Comparison of ENCODE assay signal across 8 cellular contexts in genomic region chr17:42387663-42388380, GRCh38. TPM values are rescaled to one million over a fixed set of nuclear protein-coding genes. Genes with fewer than 3 reads are reported as not detected.
DNase-seq lines count a peak whose midpoint lies in the region; ATAC-seq, FAIRE-seq and TF ChIP-seq lines count a peak whose summit lies in the region.

No MANE protein-coding gene starts in this region.

- in situ Hi-C loops in K562 (cut with MboI), result no loop called here

- H3K4me3 ChIP-seq in K562 (peak overlapping the region; percentile 91), spleen (peak overlapping the region; percentile 70 to 91 (median 84))

- H3K79me2 ChIP-seq in K562 (ENCODE audit: control insufficient read depth, insufficient read depth, low read length), result peaks cover 46% of the 10 kb centered on the region

- BruUV-seq in K562 (replicated peaks; lab: Mats Ljungman, UMichigan), result no TSS peak

- no peak for TF ChIP-seq RAD21 in K562 (CRISPR knock-in tag; conservative IDR thresholded peaks at IDR 0.05 in 1 of 2, IDR thresholded peaks at IDR 0.05 in 1 of 2)

- H3K27me3 ChIP-seq in K562 (ENCODE audit: control insufficient read depth in 2 of 2, insufficient read depth in 2 of 2, low read length in 2 of 2) (no peaks in the 10 kb centered on the region), spleen (replicated peaks in 1 of 7) (no peaks in the 10 kb centered on the region)

- H3K9me1 ChIP-seq in K562 (ENCODE audit: control insufficient read depth, insufficient read depth, low read length), result no peaks in the 10 kb centered on the region

- CTCF ChIA-PET in RWPE1 (lab: Yijun Ruan, JAX), result interaction anchor here (0.6 kb wide), 1 partner anchor 59 kb away, joined by 9 read pairs; no protein-coding TSS in a partner anchor
- CTCF ChIA-PET in K562 (lab: Yijun Ruan, JAX; ENCODE audit: low intra/inter-chr PET ratio), result no interaction called here

- POLR2A ChIA-PET in RWPE1 (lab: Yijun Ruan, JAX; ENCODE audit: low non-redundant PET), result interaction anchor here (1.1 kb wide), 1 partner anchor 35 kb away, joined by 11 read pairs; the partner anchor contains the start of gene CAVIN1
- POLR2A ChIA-PET in K562 (lab: Yijun Ruan, JAX), result interaction anchor here (0.6 to 2.0 kb wide), 12 partner anchors 9 to 1993 kb away, joined by 3 to 9 read pairs (median 4); partner anchors contain the start of gene STAT5B

- H3K9me3 ChIP-seq in K562 (replicated peaks; ENCODE audit: control insufficient read depth, insufficient read depth, low read depth, low read length) (no peaks in the 10 kb centered on the region), spleen (no peaks in the 10 kb centered on the region)

- no peak for FAIRE-seq in K562 (lab: Jason Lieb, UNC)

- WGBS in K562 (ENCODE audit: insufficient coverage, low coverage, missing lambda C conversion rate), result 0% methylated on average over 30 of the region's 61 CpGs
- WGBS in spleen, 5 donors, result 0 to 1% (median 1%) methylated on average over 54 to 61 of the region's 61 CpGs

- H3K36me3 ChIP-seq in K562 (ENCODE audit: control insufficient read depth, insufficient read depth, low read length) (peaks cover 15% of the 10 kb centered on the region; the same call in 1 of the 3 replicates), spleen (peaks cover 0 to 16% (median 2%) of the 10 kb centered on the region in 6 donors)

- no peak for TF ChIP-seq EP300 in K562 (IDR thresholded peaks at IDR 0.05; ENCODE audit: low read length)

- H3K4me1 ChIP-seq in K562 (replicated peaks in 1 of 2; ENCODE audit: control insufficient read depth in 2 of 2, insufficient read depth in 2 of 2, low read length in 2 of 2), result peaks cover 8 to 14% of the 10 kb centered on the region in 2 experiments
- peaks cover 37 to 71% (median 58%) of the 10 kb centered on the region in 6 donors for H3K4me1 ChIP-seq in spleen

- H2AFZ ChIP-seq in K562 (ENCODE audit: low read depth, low read length), result peak overlapping the region; percentile 57

- H3K4me2 ChIP-seq in K562 (ENCODE audit: insufficient read depth, low read length), result peak overlapping the region; percentile 91

- intact Hi-C loops in K562 (cut with micrococcal nuclease) (loop anchor here (5.0 kb wide), 1 partner anchor 66 kb away; no protein-coding TSS in a partner anchor), spleen (cut with DNase I; ENCODE audit: low total_unique reads) (no loop called here)

- no peak for TF ChIP-seq CTCF in RWPE1 (conservative IDR thresholded peaks at IDR 0.05; ENCODE audit: low read depth)
- no peak for TF ChIP-seq CTCF in K562 (IDR thresholded peaks at IDR 0.05 in 2 of 3, conservative IDR thresholded peaks at IDR 0.05 in 1 of 3; ENCODE audit: insufficient read depth in 2 of 3, low read depth in 1 of 3, low read length in 3 of 3)
- TF ChIP-seq CTCF in spleen (IDR thresholded peaks at IDR 0.05 in 8 of 11, conservative IDR thresholded peaks at IDR 0.05 in 3 of 11), result no peak

- H3K27ac ChIP-seq in RWPE1, result peak overlapping the region; percentile 97
- peak overlapping the region; percentile 90 for H3K27ac ChIP-seq in K562 (ENCODE audit: extremely low read depth, low read depth, low read length)
- peak overlapping the region; percentile 95 to 100 (median 100) for H3K27ac ChIP-seq in spleen

- peak; percentile 4 for ATAC-seq in GM18867 (IDR thresholded peaks at IDR 0.05; ENCODE audit: unreplicated experiment)
- ATAC-seq in HG03432 (IDR thresholded peaks at IDR 0.05; ENCODE audit: unreplicated experiment), result peak; percentile 10
- peak; percentile 15 for ATAC-seq in K562
- no peak for ATAC-seq in GM19397 (IDR thresholded peaks at IDR 0.05; ENCODE audit: unreplicated experiment)
- ATAC-seq in HG03460 (IDR thresholded peaks at IDR 0.05; ENCODE audit: unreplicated experiment), result no peak

- peak overlapping the region; percentile 87 to 98 for H3K9ac ChIP-seq in K562 (ENCODE audit: insufficient read depth in 1 of 2, low read depth in 2 of 2, low read length in 2 of 2)

- H4K20me1 ChIP-seq in K562 (replicated peaks; ENCODE audit: control insufficient read depth, insufficient read depth, low read length), result peaks cover 6% of the 10 kb centered on the region; the same call in 1 of the 2 replicates

- DNase-seq in RWPE1 (ENCODE audit: low spot score), result peak; percentile 49
- peak; percentile 40 to 48 (median 42) for DNase-seq in K562 (ENCODE audit: extremely low read depth in 1 of 4, low spot score in 3 of 4)
- DNase-seq in iPS-NIHi7 (ENCODE audit: extremely low spot score), result peak; percentile 68
- peak; percentile 92 for DNase-seq in spleen

- TF ChIP-seq POLR2A in K562 (conservative IDR thresholded peaks at IDR 0.05), result no peak; the same call in none of the 2 replicates
- peak in 2 of 3 donors; percentile 16 to 43 for TF ChIP-seq POLR2A in spleen (IDR thresholded peaks at IDR 0.05)

TF ChIP-seq in K562, 482 proteins besides CTCF, POLR2A, EP300 and RAD21 (continues in another document):
- TF ChIP-seq ZBED1 (IDR thresholded peaks at IDR 0.05) (no peak), SPI1 (IDR thresholded peaks at IDR 0.05; ENCODE audit: borderline replicate concordance, low read depth, low read length) (peak; percentile 68), NKRF (IDR thresholded peaks at IDR 0.05; ENCODE audit: borderline replicate concordance) (peak; percentile 66; the same call in 1 of the 2 replicates), CBX2 (IDR thresholded peaks at IDR 0.05; ENCODE audit: insufficient read depth, low read length, poor library complexity, severe bottlenecking) (no peak), E2F6 (IDR thresholded peaks at IDR 0.05; ENCODE audit: borderline replicate concordance in 1 of 2, extremely low read depth in 1 of 2, insufficient read depth in 1 of 2, insufficient read length in 1 of 2, low read depth in 1 of 2, low read length in 1 of 2, poor library complexity in 1 of 2, severe bottlenecking in 1 of 2) (peak in 1 of 2 experiments; percentile 28)

RNA-seq across cellular contexts. Expression of gene STAT3, which starts 0.4 kb away (rescaled TPM):
- 176 and 210 TPM in 2 replicates for total RNA-seq in K562 (2011; cell fraction: chromatin; rRNA removed; ENCODE audit: low replicate concordance)
- total RNA-seq in K562 (2011; cell fraction: nucleolus; rRNA removed), result 110 and 117 TPM in 2 replicates
- total RNA-seq in K562 (2011; cell fraction: nucleoplasm; rRNA removed), result 145 and 167 TPM in 2 replicates
- total RNA-seq in K562 (2014; rRNA removed) (90.4 and 99.6 TPM in 2 replicates), K562 (2014; rRNA removed; fragmentation: Illumina TruSeq; extraction: Trizol) (108 and 115 TPM in 2 replicates), K562 (2015; rRNA removed; fragmentation: Illumina TruSeq; extraction: Trizol) (105 and 113 TPM in 2 replicates), K562 (2021) (120 and 133 TPM in 2 replicates), spleen (100 to 1,000 TPM; 229 to 326 (median 266) TPM)
- polyA plus RNA-seq in K562 (2011; rRNA removed) (90.0 and 120 TPM in 2 replicates), K562 (2014; fragmentation: Illumina TruSeq; extraction: Trizol) (179 and 180 TPM in 2 replicates), K562 (2014; fragmentation: Nextera tagmentation; extraction: Ambion mirVana) (100 to 1,000 TPM; 114 to 160 TPM), K562 (2014; rRNA removed) (120 and 134 TPM in 2 replicates), spleen (10 to 100 TPM; 18.3 to 49.8 (median 24.1) TPM)
- 83.3 and 125 TPM in 2 replicates for polyA plus RNA-seq in K562 (2011; cell fraction: cytosol; rRNA removed)
- polyA plus RNA-seq in K562 (2011; cell fraction: nucleus; rRNA removed), result 58.4 and 72.2 TPM in 2 replicates
- polyA plus RNA-seq in K562 (2012), result 160 and 179 TPM in 2 replicates
- polyA minus RNA-seq in K562 (2011; rRNA and poly(A)+ RNA removed), result 111 and 124 TPM in 2 replicates
- 68.3 and 70.2 TPM in 2 replicates for polyA minus RNA-seq in K562 (2011; cell fraction: cytosol; rRNA and poly(A)+ RNA removed)
- polyA minus RNA-seq in K562 (2011; cell fraction: nucleus; rRNA and poly(A)+ RNA removed), result 35.3 and 48.0 TPM in 2 replicates

RNA-seq across cellular contexts. Expression of gene CAVIN1, which starts 35.2 kb away (rescaled TPM):
- 11.6 and 29.3 TPM in 2 replicates for total RNA-seq in K562 (2011; cell fraction: chromatin; rRNA removed; ENCODE audit: low replicate concordance)
- 22.9 and 29.9 TPM in 2 replicates for total RNA-seq in K562 (2011; cell fraction: nucleolus; rRNA removed)
- 18.6 and 22.2 TPM in 2 replicates for total RNA-seq in K562 (2011; cell fraction: nucleoplasm; rRNA removed)
- total RNA-seq in K562 (2014; rRNA removed) (126 and 135 TPM in 2 replicates), K562 (2014; rRNA removed; fragmentation: Illumina TruSeq; extraction: Trizol) (56.1 and 57.8 TPM in 2 replicates), K562 (2015; rRNA removed; fragmentation: Illumina TruSeq; extraction: Trizol) (74.5 and 80.0 TPM in 2 replicates), K562 (2021) (143 and 162 TPM in 2 replicates), spleen (100 to 1,000 TPM; 129 to 224 (median 150) TPM)
- polyA plus RNA-seq in K562 (2011; rRNA removed) (44.6 and 60.0 TPM in 2 replicates), K562 (2014; fragmentation: Illumina TruSeq; extraction: Trizol) (77.6 and 93.7 TPM in 2 replicates), K562 (2014; fragmentation: Nextera tagmentation; extraction: Ambion mirVana) (1 to 10 TPM; 6.8 to 8.6 TPM), K562 (2014; rRNA removed) (72.9 and 92.8 TPM in 2 replicates), spleen (100 to 1,000 TPM in 1 of 3 donors, 10 to 100 TPM in 2; 25.3 to 129 (median 34.7) TPM)
- 39.4 and 107 TPM in 2 replicates for polyA plus RNA-seq in K562 (2011; cell fraction: cytosol; rRNA removed)
- 8.0 and 16.1 TPM in 2 replicates for polyA plus RNA-seq in K562 (2011; cell fraction: nucleus; rRNA removed)
- polyA plus RNA-seq in K562 (2012), result 74.3 and 99.4 TPM in 2 replicates
- polyA minus RNA-seq in K562 (2011; rRNA and poly(A)+ RNA removed), result 34.7 and 64.3 TPM in 2 replicates
- 81.5 and 110 TPM in 2 replicates for polyA minus RNA-seq in K562 (2011; cell fraction: cytosol; rRNA and poly(A)+ RNA removed)
- 9.4 and 9.6 TPM in 2 replicates for polyA minus RNA-seq in K562 (2011; cell fraction: nucleus; rRNA and poly(A)+ RNA removed)

Comparison
In these comparisons a context has a peak if more than half of its experiments do, and no peak if none do; other contexts are left out.
1. ATAC-seq: peak in GM18867 (single experiment), HG03432 (single experiment) and K562 (single experiment); none in GM19397 (single experiment) and HG03460 (single experiment).
2. DNase-seq: peak in every context shown above with its lines; median percentile 92 in spleen; 68 in iPS-NIHi7; 49 in RWPE1; 42 in K562.
3. Peak in every context shown above with its lines, with median percentiles within 50 percentile points of each other: H3K27ac ChIP-seq.